ENCODE assay signal across 8 cellular contexts in the genomic region with DNA sequence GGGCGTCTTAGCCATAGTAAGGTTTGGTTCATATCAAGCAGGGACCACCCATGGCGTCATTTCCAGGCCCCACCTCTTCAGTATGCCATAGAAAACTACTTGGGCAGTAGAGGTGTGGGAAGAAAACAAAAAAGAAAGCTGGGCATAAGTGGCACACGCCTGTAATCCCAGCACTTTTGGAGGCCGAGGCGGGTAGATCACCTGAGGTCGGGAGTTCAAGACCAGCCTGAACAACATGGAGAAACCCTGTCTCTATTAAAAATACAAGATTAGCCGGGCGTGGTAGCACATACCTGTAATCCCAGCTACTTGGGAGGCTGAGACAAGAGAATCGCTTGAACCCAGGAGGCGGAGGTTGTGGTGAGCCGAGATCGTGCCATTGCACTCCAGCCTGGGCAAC. TPM values are rescaled to one million over a fixed set of nuclear protein-coding genes. Genes with fewer than 3 reads are reported as not detected.
A peak's percentile ranks its signal among the peaks of the same experiment; 100 is the strongest.
DNase-seq lines count a peak whose midpoint lies in the region; ATAC-seq and TF ChIP-seq lines count a peak whose summit lies in the region.
"Not testable (repeated sequence)": the region's sequence is repeated elsewhere in the genome, so short reads cannot be mapped to it uniquely, and the experiment has no call there.
"Had no signal": no experiment of that assay in that cellular context is flagged by ENCODE, and none has a peak within 500 bp of the region (broad histone marks: within the 10 kb centered on the region; RNA-seq: fewer than 3 reads in every experiment).

No MANE protein-coding gene starts in this region.

- H3K27ac Mint-ChIP-seq in activated CD4-positive, alpha-beta T cell treated with anti-CD3 and anti-CD28 coated beads, Interleukin-2, amount 10 ng/mL, durations not matched to agents 24 days and 14 days; activated naive CD4-positive, alpha-beta T cell treated with anti-CD3 and anti-CD28 coated beads for 36 hours; chondrocyte (ENCODE audit: unreplicated experiment): not testable (repeated sequence)

- not testable (repeated sequence) for H3K27ac ChIP-seq in spleen; aorta (ENCODE audit: low read depth in 1 of 2, low read length in 2 of 2)

- not testable (repeated sequence) for H3K9me3 Mint-ChIP-seq in activated CD4-positive, alpha-beta T cell treated with anti-CD3 and anti-CD28 coated beads, Interleukin-2, amount 10 ng/mL, durations not matched to agents 24 days and 14 days; activated naive CD4-positive, alpha-beta T cell treated with anti-CD3 and anti-CD28 coated beads for 36 hours; chondrocyte (ENCODE audit: low read depth)

- not testable (repeated sequence) for H3K4me3 Mint-ChIP-seq in activated CD4-positive, alpha-beta T cell treated with anti-CD3 and anti-CD28 coated beads, Interleukin-2, amount 10 ng/mL, durations not matched to agents 24 days and 14 days; activated naive CD4-positive, alpha-beta T cell treated with anti-CD3 and anti-CD28 coated beads for 36 hours; chondrocyte (ENCODE audit: unreplicated experiment)

- TF ChIP-seq CTCF in chondrocyte (IDR thresholded peaks at IDR 0.05); spleen (IDR thresholded peaks at IDR 0.05 in 8 of 11, conservative IDR thresholded peaks at IDR 0.05 in 3 of 11): not testable (repeated sequence)

- H3K4me1 Mint-ChIP-seq in activated CD4-positive, alpha-beta T cell treated with anti-CD3 and anti-CD28 coated beads, Interleukin-2, amount 10 ng/mL, durations not matched to agents 24 days and 14 days, result peaks cover 12% of the 10 kb centered on the region
- peaks cover 16% of the 10 kb centered on the region for H3K4me1 Mint-ChIP-seq in activated naive CD4-positive, alpha-beta T cell treated with anti-CD3 and anti-CD28 coated beads for 36 hours (ENCODE audit: low read depth)
- H3K4me1 Mint-ChIP-seq in chondrocyte (ENCODE audit: low read depth), result not testable (repeated sequence)

- TF ChIP-seq POLR2A in spleen (IDR thresholded peaks at IDR 0.05), result not testable (repeated sequence)

- intact Hi-C loops in activated CD4-positive, alpha-beta T cell treated with anti-CD3 and anti-CD28 coated beads, Interleukin-2, amount 10 ng/mL, durations not matched to agents 24 days and 14 days (cut with micrococcal nuclease); activated naive CD4-positive, alpha-beta T cell treated with anti-CD3 and anti-CD28 coated beads for 36 hours (cut with micrococcal nuclease); posterior vena cava (cut with DNase I); spleen (cut with DNase I; ENCODE audit: low total_unique reads); aorta (cut with DNase I): not testable (repeated sequence)

- H3K36me3 Mint-ChIP-seq in activated CD4-positive, alpha-beta T cell treated with anti-CD3 and anti-CD28 coated beads, Interleukin-2, amount 10 ng/mL, durations not matched to agents 24 days and 14 days (ENCODE audit: low read depth), result peaks cover 17% of the 10 kb centered on the region
- peaks cover 19% of the 10 kb centered on the region for H3K36me3 Mint-ChIP-seq in activated naive CD4-positive, alpha-beta T cell treated with anti-CD3 and anti-CD28 coated beads for 36 hours (ENCODE audit: low read depth)
- H3K36me3 Mint-ChIP-seq in chondrocyte (ENCODE audit: low read depth), result not testable (repeated sequence)

- H3K27me3 ChIP-seq in spleen (replicated peaks in 1 of 7); aorta (ENCODE audit: control insufficient read depth in 1 of 2, insufficient read depth in 2 of 2, low read length in 1 of 2): not testable (repeated sequence)

- not testable (repeated sequence) for H3K9me3 ChIP-seq in spleen; aorta (ENCODE audit: control insufficient read depth, low read length)

- H3K36me3 ChIP-seq in spleen, result peaks cover 0 to 24% (median 21%) of the 10 kb centered on the region in 6 donors
- not testable (repeated sequence) for H3K36me3 ChIP-seq in aorta (ENCODE audit: control insufficient read depth in 1 of 2, insufficient read depth in 2 of 2, low read length in 1 of 2)

- H3K4me3 ChIP-seq in spleen; aorta (ENCODE audit: low read length in 2 of 2): not testable (repeated sequence)

- CTCF ChIA-PET in activated naive CD4-positive, alpha-beta T cell treated with anti-CD3 and anti-CD28 coated beads for 36 hours (lab: Charles Lee), result not testable (repeated sequence)

- DNase-seq in activated CD4-positive, CD25-positive, alpha-beta regulatory T cell treated with anti-CD3 and anti-CD28 coated beads, Interleukin-2, amount 50 U/mL, for 72 hours, result peak; percentile 27
- peak; percentile 49 for DNase-seq in activated CD4-positive, alpha-beta T cell treated with anti-CD3 and anti-CD28 coated beads, Interleukin-2, amount 10 ng/mL, durations not matched to agents 24 days and 14 days
- peak; percentile 2 for DNase-seq in activated naive CD4-positive, alpha-beta T cell treated with anti-CD3 and anti-CD28 coated beads for 36 hours
- DNase-seq in chondrocyte (ENCODE audit: low spot score) (peak; percentile 6), posterior vena cava (ENCODE audit: low spot score) (peak; percentile 17), spleen (peak; percentile 55), aorta (peak; percentile 5 to 12)

- 87 to 98% (median 88%) methylated on average over 4 to 7 of the region's 12 CpGs for WGBS in spleen, 5 donors
- 93 to 95% methylated on average over 3 to 4 of the region's 12 CpGs for WGBS in aorta, 2 donors

- not testable (repeated sequence) for ATAC-seq in aorta (ENCODE audit: low FRiP score)

- H3K4me1 ChIP-seq in spleen, result peaks cover 18 to 25% (median 22%) of the 10 kb centered on the region in 6 donors
- H3K4me1 ChIP-seq in aorta (ENCODE audit: control insufficient read depth in 1 of 2, insufficient read depth in 2 of 2, low read length in 2 of 2), result not testable (repeated sequence)

- H3K27me3 Mint-ChIP-seq in activated CD4-positive, alpha-beta T cell treated with anti-CD3 and anti-CD28 coated beads, Interleukin-2, amount 10 ng/mL, durations not matched to agents 24 days and 14 days; activated naive CD4-positive, alpha-beta T cell treated with anti-CD3 and anti-CD28 coated beads for 36 hours (ENCODE audit: low read depth); chondrocyte (ENCODE audit: low read depth): not testable (repeated sequence)

RNA-seq across cellular contexts. Expression of a gene that starts 2.3 kb away (rescaled TPM):
- 280 and 300 TPM in 2 replicates for total RNA-seq in activated CD4-positive, alpha-beta T cell treated with anti-CD3 and anti-CD28 coated beads, Interleukin-2, amount 10 ng/mL, durations not matched to agents 24 days and 14 days
- total RNA-seq in activated naive CD4-positive, alpha-beta T cell treated with anti-CD3 and anti-CD28 coated beads for 36 hours, result 100 to 1,000 TPM; 160 to 173 TPM
- 86.5 to 101 TPM (median 97.5 TPM) in 3 replicates for total RNA-seq in chondrocyte
- total RNA-seq in posterior vena cava, result 10 to 100 TPM; 58.8 to 60.0 TPM
- total RNA-seq in spleen, result 100 to 1,000 TPM in 4 of 7 donors, 10 to 100 TPM in 3; 51.0 to 391 (median 105) TPM
- polyA plus RNA-seq in spleen, result 100 to 1,000 TPM; 262 to 413 (median 307) TPM
- total RNA-seq in aorta, result 10 to 100 TPM; 31.3 to 52.1 TPM
- 100 to 1,000 TPM in 1 of 2 donors, 10 to 100 TPM in 1; 81.6 to 145 TPM for polyA plus RNA-seq in aorta

RNA-seq across cellular contexts. Expression of a gene that starts 2.5 kb away (rescaled TPM):
- 73.0 and 80.7 TPM in 2 replicates for total RNA-seq in activated CD4-positive, alpha-beta T cell treated with anti-CD3 and anti-CD28 coated beads, Interleukin-2, amount 10 ng/mL, durations not matched to agents 24 days and 14 days
- total RNA-seq in activated naive CD4-positive, alpha-beta T cell treated with anti-CD3 and anti-CD28 coated beads for 36 hours, result 10 to 100 TPM; 35.4 to 42.5 TPM
- total RNA-seq in chondrocyte (16.1 to 44.4 TPM (median 36.9 TPM) in 3 replicates), posterior vena cava (10 to 100 TPM; 19.8 to 21.5 TPM), spleen (10 to 100 TPM; 49.0 to 91.4 (median 67.6) TPM), aorta (10 to 100 TPM; 19.8 to 38.9 TPM)
- polyA plus RNA-seq in spleen (10 to 100 TPM; 73.6 to 77.2 (median 75.1) TPM), aorta (10 to 100 TPM; 23.4 to 66.6 TPM)

RNA-seq across cellular contexts. Expression of a gene that starts 7.8 kb away (rescaled TPM):
- 748 and 758 TPM in 2 replicates for total RNA-seq in activated CD4-positive, alpha-beta T cell treated with anti-CD3 and anti-CD28 coated beads, Interleukin-2, amount 10 ng/mL, durations not matched to agents 24 days and 14 days
- 100 to 1,000 TPM; 855 to 866 TPM for total RNA-seq in activated naive CD4-positive, alpha-beta T cell treated with anti-CD3 and anti-CD28 coated beads for 36 hours
- 2.2 to 3.0 TPM (median 2.9 TPM) in 3 replicates for total RNA-seq in chondrocyte
- total RNA-seq in posterior vena cava, result 10 to 100 TPM; 38.1 to 49.8 TPM
- total RNA-seq in spleen, result 100 to 1,000 TPM; 346 to 602 (median 413) TPM
- polyA plus RNA-seq in spleen, result 100 to 1,000 TPM; 667 to 757 (median 675) TPM
- 10 to 100 TPM; 38.4 to 42.8 TPM for total RNA-seq in aorta
- polyA plus RNA-seq in aorta, result 10 to 100 TPM; 12.8 to 48.2 TPM

RNA-seq across cellular contexts. Expression of a gene that starts 7.9 kb away (rescaled TPM):
- total RNA-seq in activated CD4-positive, alpha-beta T cell treated with anti-CD3 and anti-CD28 coated beads, Interleukin-2, amount 10 ng/mL, durations not matched to agents 24 days and 14 days, result 15.6 and 24.5 TPM in 2 replicates
- 1 to 10 TPM; 8.7 to 9.2 TPM for total RNA-seq in activated naive CD4-positive, alpha-beta T cell treated with anti-CD3 and anti-CD28 coated beads for 36 hours
- total RNA-seq in chondrocyte, result 14.1 to 16.6 TPM (median 14.7 TPM) in 3 replicates
- 10 to 100 TPM; 10.0 to 12.9 TPM for total RNA-seq in posterior vena cava
- 10 to 100 TPM; 15.1 to 33.8 (median 20.4) TPM for total RNA-seq in spleen
- polyA plus RNA-seq in spleen, result 100 to 1,000 TPM in 1 of 3 donors, 10 to 100 TPM in 2; 45.7 to 120 (median 74.1) TPM
- total RNA-seq in aorta, result 10 to 100 TPM in 1 of 2 donors, 1 to 10 TPM in 1; 6.6 to 29.7 TPM
- 10 to 100 TPM; 19.7 to 91.1 TPM for polyA plus RNA-seq in aorta

RNA-seq across cellular contexts. Expression of a gene that starts 57.1 kb away (rescaled TPM):
- 14.5 and 21.1 TPM in 2 replicates for total RNA-seq in activated CD4-positive, alpha-beta T cell treated with anti-CD3 and anti-CD28 coated beads, Interleukin-2, amount 10 ng/mL, durations not matched to agents 24 days and 14 days
- total RNA-seq in activated naive CD4-positive, alpha-beta T cell treated with anti-CD3 and anti-CD28 coated beads for 36 hours, result 1 to 10 TPM; 5.7 to 6.8 TPM
- total RNA-seq in chondrocyte (5.6 to 9.9 TPM (median 9.8 TPM) in 3 replicates), posterior vena cava (10 to 100 TPM in 1 of 2 donors, 1 to 10 TPM in 1; 5.7 to 21.2 TPM), spleen (10 to 100 TPM in 3 of 7 donors, 1 to 10 TPM in 4; 2.7 to 41.9 (median 6.8) TPM), aorta (10 to 100 TPM; 19.5 to 25.8 TPM)
- polyA plus RNA-seq in spleen (1 to 10 TPM; 3.9 to 7.8 (median 4.9) TPM), aorta (1 to 10 TPM in 1 of 2 donors, under 1 TPM in 1; 0.13 to 8.5 TPM)
- polyA plus RNA-seq: CD14-positive monocyte had no signal

Comparison
In these comparisons a context has a peak if more than half of its experiments do, and no peak if none do; other contexts are left out.
1. DNase-seq: peak in every context shown above with its lines; median percentile 55 in spleen; 49 in activated CD4-positive, alpha-beta T cell treated with anti-CD3 and anti-CD28 coated beads, Interleukin-2, amount 10 ng/mL, durations not matched to agents 24 days and 14 days; 27 in activated CD4-positive, CD25-positive, alpha-beta regulatory T cell treated with anti-CD3 and anti-CD28 coated beads, Interleukin-2, amount 50 U/mL, for 72 hours; 17 in posterior vena cava; 8 in aorta; 6 in chondrocyte; 2 in activated naive CD4-positive, alpha-beta T cell treated with anti-CD3 and anti-CD28 coated beads for 36 hours.